ENCODE assay signal across 1 cellular context in genomic region chr14:69259531-69260245, GRCh38.
TF ChIP-seq lines count a peak whose summit lies in the region.

Gene GALNT16, plus strand, starts transcription at chr14:69260158. Its CDS starts 133 bp downstream, at chr14:69260291.

TF ChIP-seq in IMR-90, 13 proteins besides CTCF, POLR2A, EP300 and RAD21 (continued from another document):
- TF ChIP-seq, protein P1, sequence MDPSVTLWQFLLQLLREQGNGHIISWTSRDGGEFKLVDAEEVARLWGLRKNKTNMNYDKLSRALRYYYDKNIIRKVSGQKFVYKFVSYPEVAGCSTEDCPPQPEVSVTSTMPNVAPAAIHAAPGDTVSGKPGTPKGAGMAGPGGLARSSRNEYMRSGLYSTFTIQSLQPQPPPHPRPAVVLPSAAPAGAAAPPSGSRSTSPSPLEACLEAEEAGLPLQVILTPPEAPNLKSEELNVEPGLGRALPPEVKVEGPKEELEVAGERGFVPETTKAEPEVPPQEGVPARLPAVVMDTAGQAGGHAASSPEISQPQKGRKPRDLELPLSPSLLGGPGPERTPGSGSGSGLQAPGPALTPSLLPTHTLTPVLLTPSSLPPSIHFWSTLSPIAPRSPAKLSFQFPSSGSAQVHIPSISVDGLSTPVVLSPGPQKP (IDR thresholded peaks at IDR 0.05; ENCODE audit: borderline replicate concordance, low read depth, low read length): no peak
- TF ChIP-seq RCOR1 (IDR thresholded peaks at IDR 0.05; ENCODE audit: insufficient replicate concordance, low read length) (no peak), MXI1 (IDR thresholded peaks at IDR 0.05; ENCODE audit: borderline replicate concordance, low read depth, low read length) (no peak), CEBPB (IDR thresholded peaks at IDR 0.05; ENCODE audit: low read depth, low read length) (no peak), CHD1 (IDR thresholded peaks at IDR 0.05; ENCODE audit: low read depth, low read length) (no peak), FOS (IDR thresholded peaks at IDR 0.05; ENCODE audit: low read depth, low read length) (no peak), MAFK (IDR thresholded peaks at IDR 0.05; ENCODE audit: low read depth, low read length) (no peak), USF2 (IDR thresholded peaks at IDR 0.05; ENCODE audit: low read depth, low read length) (no peak), MAZ (IDR thresholded peaks at IDR 0.05; ENCODE audit: borderline replicate concordance, low read depth, low read length) (no peak), RFX5 (IDR thresholded peaks at IDR 0.05; ENCODE audit: low read depth, low read length) (no peak)
